8 cellular contexts compared by ENCODE assay signal in the genomic region with DNA sequence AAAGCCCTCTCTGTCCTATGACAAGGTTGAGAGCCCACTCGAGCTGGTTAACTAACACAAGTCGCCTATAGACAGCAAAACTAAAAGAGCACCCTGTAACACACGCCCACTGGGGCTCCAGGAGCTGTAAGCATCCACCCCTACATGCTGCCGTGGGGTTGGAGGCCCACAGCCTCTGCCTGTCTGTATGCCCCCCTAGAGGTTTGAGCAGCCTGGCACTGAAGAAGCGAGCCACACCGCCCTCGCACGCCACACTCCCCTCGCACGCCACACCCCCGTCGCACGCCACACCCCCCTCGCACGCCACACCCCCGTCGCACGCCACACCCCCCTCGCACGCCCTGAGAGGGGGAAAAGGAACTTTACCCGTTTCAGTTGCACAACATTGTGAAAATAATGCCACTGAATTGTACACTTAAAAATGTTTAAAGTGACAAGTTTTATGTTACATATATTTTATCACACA. TPM values are rescaled to one million over a fixed set of nuclear protein-coding genes. Genes with fewer than 3 reads are reported as not detected.
DNase-seq lines count a peak whose midpoint lies in the region; ATAC-seq and TF ChIP-seq lines count a peak whose summit lies in the region.

No MANE protein-coding gene starts in this region.

- H3K9ac ChIP-seq in subcutaneous abdominal adipose tissue (ENCODE audit: low read length in 5 of 5) = peak overlapping the region in 4 of 5 donors; percentile 30 to 57 (median 54)

- H3K4me3 Mint-ChIP-seq in activated T-helper 1 cell treated with anti-CD3 and anti-CD28 coated beads, Interleukin-12 subunit alpha, Interleukin-12 subunit beta, Interleukin-2, Interleukin-4 antibody, amounts not matched to agents 30 ng/mL and 10 ng/mL and 1 ng/mL, durations not matched to agents 14 hours and 24 hours and 36 hours = peak overlapping the region; percentile 75

- in situ Hi-C loops in Panc1 (cut with HindIII; ENCODE audit: low pct_unique_long_range_greater_than_20kb, low sequenced_read_pairs) = no loop called here

- no peaks in the 10 kb centered on the region for H3K36me3 Mint-ChIP-seq in activated T-helper 1 cell treated with anti-CD3 and anti-CD28 coated beads, Interleukin-12 subunit alpha, Interleukin-12 subunit beta, Interleukin-2, Interleukin-4 antibody, amounts not matched to agents 30 ng/mL and 10 ng/mL and 1 ng/mL, durations not matched to agents 14 hours and 24 hours and 36 hours (ENCODE audit: low read depth)

- POLR2A ChIA-PET in Panc1 (lab: Charles Lee) = no interaction called here

- H3K9me3 Mint-ChIP-seq in activated T-helper 1 cell treated with anti-CD3 and anti-CD28 coated beads, Interleukin-12 subunit alpha, Interleukin-12 subunit beta, Interleukin-2, Interleukin-4 antibody, amounts not matched to agents 30 ng/mL and 10 ng/mL and 1 ng/mL, durations not matched to agents 14 hours and 24 hours and 36 hours = no peaks in the 10 kb centered on the region

- H3K4me1 Mint-ChIP-seq in activated T-helper 1 cell treated with anti-CD3 and anti-CD28 coated beads, Interleukin-12 subunit alpha, Interleukin-12 subunit beta, Interleukin-2, Interleukin-4 antibody, amounts not matched to agents 30 ng/mL and 10 ng/mL and 1 ng/mL, durations not matched to agents 14 hours and 24 hours and 36 hours (ENCODE audit: low read depth) = peaks cover 14% of the 10 kb centered on the region

- TF ChIP-seq CTCF in Panc1 (IDR thresholded peaks at IDR 0.05) = no peak

- no peak overlapping the region for H3K27ac Mint-ChIP-seq in activated T-helper 1 cell treated with anti-CD3 and anti-CD28 coated beads, Interleukin-12 subunit alpha, Interleukin-12 subunit beta, Interleukin-2, Interleukin-4 antibody, amounts not matched to agents 30 ng/mL and 10 ng/mL and 1 ng/mL, durations not matched to agents 14 hours and 24 hours and 36 hours

- intact Hi-C loops in Panc1 (cut with micrococcal nuclease; ENCODE audit: unreplicated experiment) = no loop called here
- intact Hi-C loops in activated T-helper 1 cell treated with anti-CD3 and anti-CD28 coated beads, Interleukin-12 subunit alpha, Interleukin-12 subunit beta, Interleukin-2, Interleukin-4 antibody, amounts not matched to agents 30 ng/mL and 10 ng/mL and 1 ng/mL, durations not matched to agents 14 hours and 24 hours and 36 hours (cut with micrococcal nuclease) = loop anchor here (1.0 kb wide), 3 partner anchors 13 to 78 kb away; a partner anchor contains a TSS

- BruUV-seq in Panc1 (replicated peaks; lab: Mats Ljungman, UMichigan) = no TSS peak

- H3K4me3 ChIP-seq in Panc1 (ENCODE audit: low read depth in 2 of 2, low read length in 2 of 2) (peak overlapping the region; percentile 42 to 53), subcutaneous abdominal adipose tissue (ENCODE audit: low read depth in 1 of 5, low read length in 5 of 5) (peak overlapping the region; percentile 52 to 69 (median 56))

- H3K27ac ChIP-seq in Panc1 (ENCODE audit: low read length) (no peak overlapping the region), subcutaneous abdominal adipose tissue (ENCODE audit: low read depth, low read length) (no peak overlapping the region)

- ATAC-seq in HG03565 (IDR thresholded peaks at IDR 0.05; ENCODE audit: unreplicated experiment) (peak; percentile 40), Panc1 (peak; percentile 99), GM19452 (IDR thresholded peaks at IDR 0.05; ENCODE audit: unreplicated experiment) (no peak)

- H3K27me3 ChIP-seq in Panc1 (ENCODE audit: control insufficient read depth, insufficient read depth, low read length) = no peaks in the 10 kb centered on the region
- H3K27me3 ChIP-seq in subcutaneous abdominal adipose tissue (ENCODE audit: control insufficient read depth in 5 of 5, insufficient read depth in 4 of 5, low read length in 5 of 5) = peaks cover 0 to 4% (median 0%) of the 10 kb centered on the region in 5 donors

- no peaks in the 10 kb centered on the region for H3K9me3 ChIP-seq in Panc1 (ENCODE audit: control insufficient read depth, insufficient read depth, low read depth, low read length)
- H3K9me3 ChIP-seq in subcutaneous abdominal adipose tissue (ENCODE audit: control insufficient read depth in 5 of 5, low read length in 5 of 5) = no peaks in the 10 kb centered on the region

- no peaks in the 10 kb centered on the region for H3K36me3 ChIP-seq in Panc1 (ENCODE audit: control insufficient read depth, insufficient read depth, low read length)
- H3K36me3 ChIP-seq in subcutaneous abdominal adipose tissue (ENCODE audit: control insufficient read depth in 5 of 5, insufficient read depth in 5 of 5, low read length in 5 of 5) = no peaks in the 10 kb centered on the region

- H3K4me1 ChIP-seq in Panc1 (ENCODE audit: control insufficient read depth, insufficient read depth, low read length) (0 out of 2 replicates have a peak, but pooled peaks cover 3% of the 10 kb centered on the region), subcutaneous abdominal adipose tissue (ENCODE audit: control insufficient read depth in 5 of 5, insufficient read depth in 5 of 5, low read length in 5 of 5) (peaks cover 3 to 12% (median 10%) of the 10 kb centered on the region in 5 donors)

- H3K27me3 Mint-ChIP-seq in activated T-helper 1 cell treated with anti-CD3 and anti-CD28 coated beads, Interleukin-12 subunit alpha, Interleukin-12 subunit beta, Interleukin-2, Interleukin-4 antibody, amounts not matched to agents 30 ng/mL and 10 ng/mL and 1 ng/mL, durations not matched to agents 14 hours and 24 hours and 36 hours (ENCODE audit: insufficient read depth) = peaks cover 10% of the 10 kb centered on the region

- DNase-seq in GM03348 (ENCODE audit: low spot score) (peak; percentile 84), Panc1 (ENCODE audit: low read depth, low spot score) (no peak), fibroblast of the conjunctiva (ENCODE audit: low read depth) (peak; percentile 5), occipital lobe (lab: John Stamatoyannopoulos, UW) (peak; percentile 7)
- DNase-seq in activated T-helper 1 cell treated with anti-CD3 and anti-CD28 coated beads, Interleukin-12 subunit alpha, Interleukin-12 subunit beta, Interleukin-2, Interleukin-4 antibody, amounts not matched to agents 30 ng/mL and 10 ng/mL and 1 ng/mL, durations not matched to agents 14 hours and 24 hours and 36 hours (ENCODE audit: low spot score) = peak; percentile 53

- CTCF ChIA-PET in Panc1 (lab: Charles Lee) = interaction anchor here (0.6 kb wide), 1 partner anchor 55 kb away, joined by 4 read pairs; no protein-coding TSS in a partner anchor

RNA-seq across cellular contexts. Expression of a gene that starts 13.2 kb away (rescaled TPM):
- total RNA-seq in Panc1 (2021; ENCODE audit: unreplicated experiment) (30.8 TPM), occipital lobe (13.7 TPM)
- 34.1 TPM for polyA plus RNA-seq in Panc1 (2012; ENCODE audit: insufficient read length)
- 18.5 and 19.9 TPM in 2 replicates for total RNA-seq in activated T-helper 1 cell treated with anti-CD3 and anti-CD28 coated beads, Interleukin-12 subunit alpha, Interleukin-12 subunit beta, Interleukin-2, Interleukin-4 antibody, amounts not matched to agents 30 ng/mL and 10 ng/mL and 1 ng/mL, durations not matched to agents 14 hours and 24 hours and 36 hours

RNA-seq across cellular contexts. Expression of a gene that starts 29.7 kb away (rescaled TPM):
- total RNA-seq in Panc1 (2021; ENCODE audit: unreplicated experiment) (14.3 TPM), occipital lobe (19.0 TPM)
- 9.8 TPM for polyA plus RNA-seq in Panc1 (2012; ENCODE audit: insufficient read length)
- total RNA-seq in activated T-helper 1 cell treated with anti-CD3 and anti-CD28 coated beads, Interleukin-12 subunit alpha, Interleukin-12 subunit beta, Interleukin-2, Interleukin-4 antibody, amounts not matched to agents 30 ng/mL and 10 ng/mL and 1 ng/mL, durations not matched to agents 14 hours and 24 hours and 36 hours = 3.5 TPM in 2 replicates

RNA-seq across cellular contexts. Expression of a gene that starts 37.9 kb away (rescaled TPM):
- total RNA-seq in Panc1 (2021; ENCODE audit: unreplicated experiment) (114 TPM), occipital lobe (20.0 TPM)
- polyA plus RNA-seq in Panc1 (2012; ENCODE audit: insufficient read length) = 112 TPM
- total RNA-seq in activated T-helper 1 cell treated with anti-CD3 and anti-CD28 coated beads, Interleukin-12 subunit alpha, Interleukin-12 subunit beta, Interleukin-2, Interleukin-4 antibody, amounts not matched to agents 30 ng/mL and 10 ng/mL and 1 ng/mL, durations not matched to agents 14 hours and 24 hours and 36 hours = 62.4 and 63.4 TPM in 2 replicates

RNA-seq across cellular contexts. Expression of a gene that starts 47.5 kb away (rescaled TPM):
- total RNA-seq in Panc1 (2021; ENCODE audit: unreplicated experiment) = 82.9 TPM
- 106 TPM for polyA plus RNA-seq in Panc1 (2012; ENCODE audit: insufficient read length)
- total RNA-seq in activated T-helper 1 cell treated with anti-CD3 and anti-CD28 coated beads, Interleukin-12 subunit alpha, Interleukin-12 subunit beta, Interleukin-2, Interleukin-4 antibody, amounts not matched to agents 30 ng/mL and 10 ng/mL and 1 ng/mL, durations not matched to agents 14 hours and 24 hours and 36 hours = 91.4 and 96.1 TPM in 2 replicates
- 20.7 TPM for total RNA-seq in occipital lobe
